Comparison of ENCODE assay signal across 11 cellular contexts in genomic region chr9:68396997-68397396, GRCh38. TPM values are rescaled to one million over a fixed set of nuclear protein-coding genes. Genes with fewer than 3 reads are reported as not detected.
DNase-seq lines count a peak whose midpoint lies in the region; TF ChIP-seq lines count a peak whose summit lies in the region.
"Not testable (repeated sequence)": the region's sequence is repeated elsewhere in the genome, so short reads cannot be mapped to it uniquely, and the experiment has no call there.
"Had no signal": no experiment of that assay in that cellular context is flagged by ENCODE, and none has a peak within 500 bp of the region (broad histone marks: within the 10 kb centered on the region; RNA-seq: fewer than 3 reads in every experiment).

No MANE protein-coding gene starts in this region.

- H3K4me3 Mint-ChIP-seq in nephron: not testable (repeated sequence)

- WGBS in sigmoid colon, 2 donors: 49 to 71% methylated on average over 2 of the region's 2 CpGs

- not testable (repeated sequence) for BruUV-seq in A673 (replicated peaks; lab: Mats Ljungman, UMichigan)

- H3K27ac Mint-ChIP-seq in nephron: peak overlapping the region in 2 of 3 experiments; percentile 32 to 46

- intact Hi-C loops in A673 (cut with micrococcal nuclease; ENCODE audit: unreplicated experiment); sigmoid colon (cut with DNase I): not testable (repeated sequence)

- not testable (repeated sequence) for H3K9me3 Mint-ChIP-seq in nephron

- not testable (repeated sequence) for H3K27ac ChIP-seq in A673 (ENCODE audit: low read depth, low read length, poor library complexity, severe bottlenecking)
- H3K27ac ChIP-seq in sigmoid colon: peak overlapping the region in 3 of 4 donors; percentile 35 to 59 (median 49)

- not testable (repeated sequence) for H3K36me3 ChIP-seq in A673 (ENCODE audit: insufficient read depth, low read length, poor library complexity, severe bottlenecking); adipocyte (ENCODE audit: control insufficient read depth, insufficient read depth, low read length, severe bottlenecking)
- peaks cover 0 to 37% (median 3%) of the 10 kb centered on the region in 4 donors for H3K36me3 ChIP-seq in sigmoid colon

- not testable (repeated sequence) for H3K4me1 Mint-ChIP-seq in nephron

- H3K27me3 ChIP-seq in A673 (replicated peaks; ENCODE audit: insufficient read depth, low read depth, low read length, poor library complexity); adipocyte (replicated peaks; ENCODE audit: control insufficient read depth, insufficient read depth, low read length); sigmoid colon: not testable (repeated sequence)

- DNase-seq in A673 (ENCODE audit: low spot score): peak; percentile 3
- DNase-seq in EL: peak; percentile 83
- DNase-seq in HS-27A (ENCODE audit: low read depth): peak; percentile 57
- DNase-seq in adipocyte (ENCODE audit: low read depth): peak; percentile 29
- peak; percentile 21 for DNase-seq in dedifferentiated amniotic fluid mesenchymal stem cell (ENCODE audit: extremely low spot score)
- peak; percentile 90 for DNase-seq in foreskin melanocyte
- not testable (repeated sequence) for DNase-seq in sigmoid colon

- not testable (repeated sequence) for H3K9ac ChIP-seq in adipocyte (ENCODE audit: low read length)

- POLR2A ChIA-PET in A673 (lab: Charles Lee; ENCODE audit: low non-redundant PET): not testable (repeated sequence)

- H3K4me1 ChIP-seq in A673 (ENCODE audit: insufficient read depth, low read length, poor library complexity, severe bottlenecking); adipocyte (ENCODE audit: control insufficient read depth, insufficient read depth, low read length): not testable (repeated sequence)
- peaks cover 0 to 24% (median 12%) of the 10 kb centered on the region in 4 donors for H3K4me1 ChIP-seq in sigmoid colon

- CTCF ChIA-PET in A673 (lab: Charles Lee): not testable (repeated sequence)

- not testable (repeated sequence) for H3K27me3 Mint-ChIP-seq in nephron (ENCODE audit: low read depth)

- not testable (repeated sequence) for TF ChIP-seq POLR2A in sigmoid colon (IDR thresholded peaks at IDR 0.05)

- not testable (repeated sequence) for TF ChIP-seq EP300 in sigmoid colon (IDR thresholded peaks at IDR 0.05)

- H3K36me3 Mint-ChIP-seq in nephron (ENCODE audit: low read depth): peaks cover 25% of the 10 kb centered on the region

- TF ChIP-seq CTCF in A673 (conservative IDR thresholded peaks at IDR 0.05; ENCODE audit: low read depth, low read length); nephron (IDR thresholded peaks at IDR 0.05; ENCODE audit: unreplicated experiment in 3 of 3); sigmoid colon (IDR thresholded peaks at IDR 0.05): not testable (repeated sequence)

- not testable (repeated sequence) for H3K9me3 ChIP-seq in A673 (ENCODE audit: low read depth, low read length, poor library complexity, severe bottlenecking); adipocyte (ENCODE audit: control insufficient read depth, low read length); sigmoid colon

- not testable (repeated sequence) for H3K4me3 ChIP-seq in A673 (ENCODE audit: low read depth, low read length, poor library complexity, severe bottlenecking); adipocyte (ENCODE audit: low read length); sigmoid colon

RNA-seq across cellular contexts. Expression of gene PGM5, which starts 40.6 kb away (rescaled TPM):
- total RNA-seq in A673 (2021) (not detected in 2 replicates), sigmoid colon (100 to 1,000 TPM; 547 to 670 (median 639) TPM)
- polyA plus RNA-seq in sigmoid colon: 10 to 100 TPM in 2 of 3 donors, 1 to 10 TPM in 1; 3.9 to 20.6 (median 14.4) TPM
- total RNA-seq: activated T-helper 17 cell treated with anti-CD3 and anti-CD28 coated beads, Interleukin-2, amount 50 U/mL, for 72 hours; H9; HepG2 had no signal
- polyA plus RNA-seq: HepG2 had no signal

Comparison
In these comparisons a context has a peak if more than half of its experiments do, and no peak if none do; other contexts are left out.
1. RNA of gene PGM5, which starts 40.6 kb away (total RNA-seq): 547 to 670 TPM in sigmoid colon; not detected in A673; every median in the first group is over 100 times any median in the second.